21 cellular contexts compared by ENCODE assay signal in the genomic region with DNA sequence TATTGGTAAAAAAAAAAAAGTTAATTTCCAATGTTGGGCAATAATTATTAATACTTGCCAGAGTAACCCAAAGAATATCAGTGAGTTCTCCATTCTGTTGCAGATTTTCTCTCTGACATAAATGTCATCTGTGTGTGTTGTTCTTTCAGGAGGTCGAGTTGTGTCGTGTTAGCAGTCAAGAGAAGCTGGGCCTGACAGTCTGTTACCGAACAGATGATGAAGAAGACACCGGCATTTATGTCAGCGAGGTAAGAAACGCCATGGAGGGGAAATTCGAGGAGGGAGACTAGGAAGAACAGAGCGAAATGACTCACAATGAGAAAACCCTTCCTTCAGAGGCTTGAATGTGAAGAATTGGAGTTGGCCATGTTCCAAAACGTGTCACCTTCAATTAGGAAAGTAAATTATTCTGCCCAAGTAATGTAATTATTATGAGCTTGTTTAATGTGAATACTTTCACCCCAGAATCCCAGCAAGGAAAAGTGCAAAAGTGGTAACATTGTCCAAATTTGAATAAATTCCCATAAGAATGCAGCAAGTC.
DNase-seq lines count a peak whose midpoint lies in the region; ATAC-seq, FAIRE-seq and TF ChIP-seq lines count a peak whose summit lies in the region.
"Had no signal": no experiment of that assay in that cellular context is flagged by ENCODE, and none has a peak within 500 bp of the region (broad histone marks: within the 10 kb centered on the region; RNA-seq: fewer than 3 reads in every experiment).

No MANE protein-coding gene starts in this region.

- H3K4me3 ChIP-seq in epithelial cell of esophagus (ENCODE audit: low read length) (no peak overlapping the region), retinal pigment epithelial cell (ENCODE audit: low read length) (no peak overlapping the region)
- H3K4me3 ChIP-seq: hepatocyte, tibial nerve had no signal

- no peak for ATAC-seq in GM21619 (IDR thresholded peaks at IDR 0.05; ENCODE audit: unreplicated experiment)
- ATAC-seq: naive thymus-derived CD8-positive, alpha-beta T cell had no signal

- TF ChIP-seq CTCF in epithelial cell of esophagus (IDR thresholded peaks at IDR 0.05; ENCODE audit: insufficient read depth, low read depth, low read length, missing control alignments) (no peak), retinal pigment epithelial cell (conservative IDR thresholded peaks at IDR 0.05; ENCODE audit: low read depth, low read length) (no peak)

- DNase-seq in HT1080 (ENCODE audit: low read depth) (peak; percentile 10), NCI-H2171 treated with DMSO at 0.1 percent for 48 hours (lab: John Stamatoyannopoulos, UW) (peak; percentile 68), epithelial cell of esophagus (ENCODE audit: low read depth) (peak; percentile 58), retinal pigment epithelial cell (ENCODE audit: low read depth) (peak; percentile 70), NCI-H1694 treated with DMSO at 0.1 percent for 48 hours (lab: John Stamatoyannopoulos, UW) (no peak), GM12891 (ENCODE audit: insufficient read length, low spot score) (no peak)
- DNase-seq: activated CD4-positive, alpha-beta memory T cell treated with anti-CD3 and anti-CD28 coated beads for 36 hours; activated naive CD4-positive, alpha-beta T cell treated with Interleukin-2 at 50 U/mL for 16 hours; endodermal cell; kidney; mesendoderm; naive thymus-derived CD8-positive, alpha-beta T cell; NCI-H2029; NCI-H526; stimulated activated CD4-positive, alpha-beta T cell treated with anti-CD3 and anti-CD28 coated beads, Interleukin-2, amount 100 ng/mL, for 24 hours; stimulated activated naive CD4-positive, alpha-beta T cell treated with Interleukin-2 at 50 U/mL for 16 hours had no signal

- TF ChIP-seq POLR2A in GM12891 (IDR thresholded peaks at IDR 0.05; ENCODE audit: low read depth, low read length) = no peak

- no peak for FAIRE-seq in GM12891 (lab: Jason Lieb, UNC)
- FAIRE-seq: G401.6, GM19239 had no signal

TF ChIP-seq in GM12891, 5 proteins besides CTCF, POLR2A, EP300 and RAD21:
- TF ChIP-seq POLR2AphosphoS5 (IDR thresholded peaks at IDR 0.05; ENCODE audit: low read depth, low read length) = no peak
- no peak for TF ChIP-seq POU2F2 (IDR thresholded peaks at IDR 0.05; ENCODE audit: low read depth, low read length)
- TF ChIP-seq SPI1 (IDR thresholded peaks at IDR 0.05; ENCODE audit: low read depth, low read length) = no peak

Comparison
In these comparisons a context has a peak if more than half of its experiments do, and no peak if none do; other contexts are left out.
1. DNase-seq: peak in HT1080 (single experiment), NCI-H2171 treated with DMSO at 0.1 percent for 48 hours (single experiment), epithelial cell of esophagus (single experiment) and retinal pigment epithelial cell (single experiment); none in NCI-H1694 treated with DMSO at 0.1 percent for 48 hours (single experiment) and GM12891 (single experiment).